ENCODE assay signal across 9 cellular contexts in genomic region chr12:102479099-102479887, GRCh38. TPM values are rescaled to one million over a fixed set of nuclear protein-coding genes. Genes with fewer than 3 reads are reported as not detected.
DNase-seq lines count a peak whose midpoint lies in the region; ATAC-seq and TF ChIP-seq lines count a peak whose summit lies in the region.
"Had no signal": no experiment of that assay in that cellular context is flagged by ENCODE, and none has a peak within 500 bp of the region (broad histone marks: within the 10 kb centered on the region; RNA-seq: fewer than 3 reads in every experiment).

No MANE protein-coding gene starts in this region.

- 75 to 76% methylated on average over 9 to 11 of the region's 11 CpGs for WGBS in endodermal cell (ENCODE audit: insufficient coverage in 1 of 2, insufficient read length in 1 of 2), 2 experiments
- WGBS in sigmoid colon, 2 donors, result 39 to 45% methylated on average over 11 of the region's 11 CpGs

- DNase-seq in EL, result peak; percentile 25
- DNase-seq in endodermal cell, result peak; percentile 62
- DNase-seq in sigmoid colon, result no peak
- no peak for DNase-seq in activated CD4-positive, alpha-beta T cell treated with anti-CD3 and anti-CD28 coated beads, Interleukin-2, amount 50 U/mL, for 1 hour
- no peak for DNase-seq in GM03348 (ENCODE audit: low spot score)
- DNase-seq in activated naive CD4-positive, alpha-beta T cell treated with Interleukin-2 at 50 U/mL for 16 hours, result no peak

- no peak for TF ChIP-seq POLR2A in sigmoid colon (IDR thresholded peaks at IDR 0.05)

- H3K9ac ChIP-seq in endodermal cell (ENCODE audit: extremely low read depth, low read length, poor library complexity, severe bottlenecking), result no peak overlapping the region

- intact Hi-C loops in sigmoid colon (cut with DNase I), result no loop called here

- no peaks in the 10 kb centered on the region for H3K36me3 Mint-ChIP-seq in endodermal cell (ENCODE audit: low read depth)

- H3K9me3 ChIP-seq in endodermal cell (ENCODE audit: control insufficient read depth, low read length) (no peaks in the 10 kb centered on the region), sigmoid colon (no peaks in the 10 kb centered on the region)

- H3K27ac Mint-ChIP-seq in endodermal cell, result no peak overlapping the region

- no peak for TF ChIP-seq CTCF in endodermal cell (conservative IDR thresholded peaks at IDR 0.05)
- TF ChIP-seq CTCF in sigmoid colon (IDR thresholded peaks at IDR 0.05), result no peak

- H3K4me3 ChIP-seq in endodermal cell (ENCODE audit: low read length), result no peak overlapping the region
- peak overlapping the region; percentile 1 to 38 (median 24) for H3K4me3 ChIP-seq in sigmoid colon

- peaks cover 9% of the 10 kb centered on the region for H3K4me1 Mint-ChIP-seq in endodermal cell

- peaks cover 2% of the 10 kb centered on the region for H3K27me3 Mint-ChIP-seq in endodermal cell (ENCODE audit: insufficient read depth)

- no peaks in the 10 kb centered on the region for H3K36me3 ChIP-seq in endodermal cell (ENCODE audit: control insufficient read depth, insufficient read depth, low read length)
- no peaks in the 10 kb centered on the region for H3K36me3 ChIP-seq in sigmoid colon

- H3K27me3 ChIP-seq in endodermal cell (ENCODE audit: control insufficient read depth, insufficient read depth, low read length, poor library complexity, severe bottlenecking), result no peaks in the 10 kb centered on the region
- H3K27me3 ChIP-seq in sigmoid colon, result no peaks in the 10 kb centered on the region

- H3K27ac ChIP-seq in endodermal cell (ENCODE audit: low read depth, low read length), result no peak overlapping the region
- peak overlapping the region in 3 of 4 donors; percentile 42 to 58 (median 43) for H3K27ac ChIP-seq in sigmoid colon

- peak; percentile 26 for ATAC-seq in GM21381 (IDR thresholded peaks at IDR 0.05; ENCODE audit: unreplicated experiment)
- ATAC-seq in HG03521 (IDR thresholded peaks at IDR 0.05; ENCODE audit: unreplicated experiment), result peak; percentile 20

- no peak overlapping the region for H3K4me3 Mint-ChIP-seq in endodermal cell
- H3K4me3 Mint-ChIP-seq: central memory CD8-positive, alpha-beta T cell had no signal

- TF ChIP-seq EP300 in sigmoid colon (IDR thresholded peaks at IDR 0.05), result no peak

- no peaks in the 10 kb centered on the region for H3K9me3 Mint-ChIP-seq in endodermal cell
- H3K9me3 Mint-ChIP-seq: central memory CD8-positive, alpha-beta T cell had no signal

- H3K4me1 ChIP-seq in endodermal cell (ENCODE audit: control insufficient read depth, insufficient read depth, low read length) (peaks cover 10% of the 10 kb centered on the region), sigmoid colon (peaks cover 0 to 40% (median 21%) of the 10 kb centered on the region in 4 donors)

RNA-seq across cellular contexts. Expression of gene IGF1, which starts 1.1 kb away (rescaled TPM):
- total RNA-seq in endodermal cell, result not detected
- polyA plus RNA-seq in endodermal cell (2013, experiment 1 of 2), result 0.82 TPM
- polyA plus RNA-seq in endodermal cell (2013, experiment 2 of 2), result 0.50 TPM
- 10 to 100 TPM; 15.6 to 27.1 (median 19.2) TPM for total RNA-seq in sigmoid colon
- 10 to 100 TPM in 1 of 3 donors, 1 to 10 TPM in 2; 7.4 to 12.0 (median 7.7) TPM for polyA plus RNA-seq in sigmoid colon

Comparison
In these comparisons a context has a peak if more than half of its experiments do, and no peak if none do; other contexts are left out.
1. DNase-seq: peak in EL (single experiment) and endodermal cell (single experiment); none in sigmoid colon (single experiment), activated CD4-positive, alpha-beta T cell treated with anti-CD3 and anti-CD28 coated beads, Interleukin-2, amount 50 U/mL, for 1 hour (single experiment), GM03348 (single experiment) and activated naive CD4-positive, alpha-beta T cell treated with Interleukin-2 at 50 U/mL for 16 hours (single experiment).
2. RNA of gene IGF1, which starts 1.1 kb away (total RNA-seq): 15.6 to 27.1 TPM in sigmoid colon; not detected in endodermal cell; every median in the first group is over 10 times any median in the second.